ENCODE assay signal across 19 cellular contexts in genomic region chr14:99513946-99514551, GRCh38. TPM values are rescaled to one million over a fixed set of nuclear protein-coding genes. Genes with fewer than 3 reads are reported as not detected.
DNase-seq lines count a peak whose midpoint lies in the region; ATAC-seq and TF ChIP-seq lines count a peak whose summit lies in the region.
"Had no signal": no experiment of that assay in that cellular context is flagged by ENCODE, and none has a peak within 500 bp of the region (broad histone marks: within the 10 kb centered on the region; RNA-seq: fewer than 3 reads in every experiment).

No MANE protein-coding gene starts in this region.

- H3K9me3 Mint-ChIP-seq in activated B cell treated with CpG ODN at 0.5 μM for 24 hours = no peaks in the 10 kb centered on the region
- H3K9me3 Mint-ChIP-seq in naive thymus-derived CD4-positive, alpha-beta T cell = no peaks in the 10 kb centered on the region
- H3K9me3 Mint-ChIP-seq: activated CD4-positive, alpha-beta T cell treated with anti-CD3 and anti-CD28 coated beads, Interleukin-2, amount 10 ng/mL, durations not matched to agents 7 days and 5 days had no signal

- no peak overlapping the region for H3K4me3 Mint-ChIP-seq in activated B cell treated with CpG ODN at 0.5 μM for 24 hours
- no peak overlapping the region for H3K4me3 Mint-ChIP-seq in naive thymus-derived CD4-positive, alpha-beta T cell
- H3K4me3 Mint-ChIP-seq: activated CD4-positive, alpha-beta T cell treated with anti-CD3 and anti-CD28 coated beads, Interleukin-2, amount 10 ng/mL, durations not matched to agents 7 days and 5 days had no signal

- H3K27me3 ChIP-seq in heart left ventricle (no peaks in the 10 kb centered on the region), upper lobe of left lung (no peaks in the 10 kb centered on the region)
- H3K27me3 ChIP-seq in naive thymus-derived CD4-positive, alpha-beta T cell (ENCODE audit: control insufficient read depth in 2 of 2, insufficient read depth in 2 of 2, low read length in 2 of 2) = no peaks in the 10 kb centered on the region
- H3K27me3 ChIP-seq: right atrium auricular region had no signal

- TF ChIP-seq POLR2A in heart left ventricle (IDR thresholded peaks at IDR 0.05) = no peak
- TF ChIP-seq POLR2A in upper lobe of left lung (IDR thresholded peaks at IDR 0.05) = no peak
- TF ChIP-seq POLR2A in GM18505 (IDR thresholded peaks at IDR 0.05; ENCODE audit: borderline replicate concordance, extremely low read depth, insufficient read depth, insufficient read length) = no peak

- H3K27me3 Mint-ChIP-seq in activated B cell treated with CpG ODN at 0.5 μM for 24 hours = no peaks in the 10 kb centered on the region
- no peaks in the 10 kb centered on the region for H3K27me3 Mint-ChIP-seq in naive thymus-derived CD4-positive, alpha-beta T cell
- H3K27me3 Mint-ChIP-seq: activated CD4-positive, alpha-beta T cell treated with anti-CD3 and anti-CD28 coated beads, Interleukin-2, amount 10 ng/mL, durations not matched to agents 7 days and 5 days had no signal

- WGBS in heart left ventricle, 4 donors = 71 to 85% (median 81%) methylated on average over 12 to 13 of the region's 13 CpGs
- 81 to 85% methylated on average over 9 to 12 of the region's 13 CpGs for WGBS in upper lobe of left lung, 2 donors

- H3K27ac Mint-ChIP-seq in activated B cell treated with CpG ODN at 0.5 μM for 24 hours = peak overlapping the region; percentile 9
- peak overlapping the region in 1 of 9 donors; percentile 32 for H3K27ac Mint-ChIP-seq in naive thymus-derived CD4-positive, alpha-beta T cell
- H3K27ac Mint-ChIP-seq: activated CD4-positive, alpha-beta T cell treated with anti-CD3 and anti-CD28 coated beads, Interleukin-2, amount 10 ng/mL, durations not matched to agents 7 days and 5 days had no signal

- H3K27ac ChIP-seq in heart left ventricle = no peak overlapping the region
- H3K27ac ChIP-seq in naive thymus-derived CD4-positive, alpha-beta T cell (ENCODE audit: low read depth, low read length) = no peak overlapping the region
- no peak overlapping the region for H3K27ac ChIP-seq in upper lobe of left lung
- H3K27ac ChIP-seq: right atrium auricular region had no signal

- no peak for TF ChIP-seq EP300 in upper lobe of left lung (IDR thresholded peaks at IDR 0.05)

- no peaks in the 10 kb centered on the region for H3K9me3 ChIP-seq in heart left ventricle
- H3K9me3 ChIP-seq in naive thymus-derived CD4-positive, alpha-beta T cell (ENCODE audit: control insufficient read depth in 2 of 3, low read length in 3 of 3) = no peaks in the 10 kb centered on the region
- no peaks in the 10 kb centered on the region for H3K9me3 ChIP-seq in upper lobe of left lung
- H3K9me3 ChIP-seq: right atrium auricular region had no signal

- DNase-seq in heart left ventricle (peak in 4 of 5 donors; percentile 17 to 44 (median 20)), Right ventricle myocardium inferior (ENCODE audit: missing footprints) (no peak), activated B cell treated with CpG ODN at 0.5 μM for 24 hours (no peak), upper lobe of left lung (peak; percentile 20 to 70), middle frontal gyrus (ENCODE audit: extremely low spot score, low spot score) (no peak), NCI-H1417 (lab: John Stamatoyannopoulos, UW) (no peak)
- peak in 1 of 9 donors; percentile 15 for DNase-seq in naive thymus-derived CD4-positive, alpha-beta T cell
- DNase-seq: activated CD4-positive, alpha-beta T cell treated with anti-CD3 and anti-CD28 coated beads, Interleukin-2, amount 10 ng/mL, durations not matched to agents 7 days and 5 days; amniotic stem cell; Calu3; caudate nucleus; mesendoderm; NCI-H1048; NCI-H748 treated with DMSO at 0.1 percent for 48 hours; PC-3; stimulated activated CD4-positive, alpha-beta T cell treated with anti-CD3 and anti-CD28 coated beads, Interleukin-2, amount 100 ng/mL, for 24 hours had no signal

- peaks cover 0 to 20% (median 8%) of the 10 kb centered on the region in 12 donors for H3K4me1 ChIP-seq in heart left ventricle
- no peaks in the 10 kb centered on the region for H3K4me1 ChIP-seq in naive thymus-derived CD4-positive, alpha-beta T cell (ENCODE audit: control insufficient read depth in 2 of 2, insufficient read depth in 2 of 2, low read length in 2 of 2)
- peaks cover 0 to 9% (median 8%) of the 10 kb centered on the region in 4 donors for H3K4me1 ChIP-seq in upper lobe of left lung

- H3K36me3 ChIP-seq in heart left ventricle = peaks cover 0 to 55% (median 35%) of the 10 kb centered on the region in 9 donors
- H3K36me3 ChIP-seq in naive thymus-derived CD4-positive, alpha-beta T cell (ENCODE audit: control insufficient read depth in 2 of 3, insufficient read depth in 3 of 3, low read length in 3 of 3) = peaks cover 0 to 55% (median 0%) of the 10 kb centered on the region in 3 experiments
- peaks cover 6 to 68% (median 36%) of the 10 kb centered on the region in 4 donors for H3K36me3 ChIP-seq in upper lobe of left lung

- no peaks in the 10 kb centered on the region for H3K4me1 Mint-ChIP-seq in activated B cell treated with CpG ODN at 0.5 μM for 24 hours
- H3K4me1 Mint-ChIP-seq in naive thymus-derived CD4-positive, alpha-beta T cell = no peaks in the 10 kb centered on the region
- H3K4me1 Mint-ChIP-seq: activated CD4-positive, alpha-beta T cell treated with anti-CD3 and anti-CD28 coated beads, Interleukin-2, amount 10 ng/mL, durations not matched to agents 7 days and 5 days had no signal

- peaks cover 30% of the 10 kb centered on the region for H3K36me3 Mint-ChIP-seq in activated B cell treated with CpG ODN at 0.5 μM for 24 hours (ENCODE audit: low read depth)
- H3K36me3 Mint-ChIP-seq in naive thymus-derived CD4-positive, alpha-beta T cell = peaks cover 0 to 6% (median 0%) of the 10 kb centered on the region in 5 donors

- TF ChIP-seq CTCF in heart left ventricle (IDR thresholded peaks at IDR 0.05) (no peak), activated B cell treated with CpG ODN at 0.5 μM for 24 hours (IDR thresholded peaks at IDR 0.05) (no peak), upper lobe of left lung (IDR thresholded peaks at IDR 0.05) (no peak)

- ATAC-seq in heart left ventricle (no peak), Right ventricle myocardium inferior (no peak), activated B cell treated with CpG ODN at 0.5 μM for 24 hours (ENCODE audit: low read depth) (no peak), upper lobe of left lung (ENCODE audit: low FRiP score in 2 of 2) (no peak), GM18505 (IDR thresholded peaks at IDR 0.05; ENCODE audit: unreplicated experiment) (no peak)
- ATAC-seq in naive thymus-derived CD4-positive, alpha-beta T cell = peak; percentile 3
- ATAC-seq: K562, PC-3 had no signal

- no peak overlapping the region for H3K4me3 ChIP-seq in heart left ventricle
- H3K4me3 ChIP-seq in naive thymus-derived CD4-positive, alpha-beta T cell (ENCODE audit: low read length) = no peak overlapping the region
- no peak overlapping the region for H3K4me3 ChIP-seq in upper lobe of left lung
- H3K4me3 ChIP-seq: K562, right atrium auricular region had no signal

- POLR2A ChIA-PET in activated B cell treated with CpG ODN at 0.5 μM for 24 hours (lab: Charles Lee) = no interaction called here
- POLR2A ChIA-PET in naive thymus-derived CD4-positive, alpha-beta T cell (lab: Charles Lee) = no interaction called here

- CTCF ChIA-PET in activated B cell treated with CpG ODN at 0.5 μM for 24 hours (lab: Charles Lee) = no interaction called here
- CTCF ChIA-PET in naive thymus-derived CD4-positive, alpha-beta T cell (lab: Charles Lee) = interaction anchor here (0.7 kb wide), 1 partner anchor 33 kb away, joined by 3 read pairs; no protein-coding TSS in a partner anchor

- intact Hi-C loops in heart left ventricle (cut with DNase I) (loop anchor here in 1 of 10 donors (10.0 kb wide), 1 partner anchor 371 kb away; no protein-coding TSS in a partner anchor), Right ventricle myocardium inferior (cut with DNase I) (no loop called here), activated B cell treated with CpG ODN at 0.5 μM for 24 hours (cut with micrococcal nuclease) (no loop called here)
- intact Hi-C loops in naive thymus-derived CD4-positive, alpha-beta T cell (cut with micrococcal nuclease) = no loop called here

RNA-seq across cellular contexts. Expression of gene CCNK, which starts 32.8 kb away (rescaled TPM):
- total RNA-seq in heart left ventricle = 10 to 100 TPM; 11.8 to 35.3 (median 30.2) TPM
- 10 to 100 TPM in 1 of 2 donors, 1 to 10 TPM in 1; 9.1 to 20.6 TPM for polyA plus RNA-seq in heart left ventricle
- 29.2 TPM for total RNA-seq in Right ventricle myocardium inferior
- total RNA-seq in activated B cell treated with CpG ODN at 0.5 μM for 24 hours = 76.7 and 79.2 TPM in 2 replicates
- total RNA-seq in naive thymus-derived CD4-positive, alpha-beta T cell = 100 to 1,000 TPM in 2 of 5 experiments, 10 to 100 TPM in 3; 68.4 to 139 (median 81.9) TPM
- 10 to 100 TPM; 16.5 to 19.8 TPM for polyA plus RNA-seq in naive thymus-derived CD4-positive, alpha-beta T cell
- 10 to 100 TPM; 29.8 to 51.1 (median 44.0) TPM for total RNA-seq in upper lobe of left lung

RNA-seq across cellular contexts. Expression of gene SETD3, which starts 33.4 kb away (rescaled TPM):
- total RNA-seq in heart left ventricle (100 to 1,000 TPM in 4 of 9 donors, 10 to 100 TPM in 5; 80.1 to 130 (median 99.4) TPM), Right ventricle myocardium inferior (97.2 TPM), activated B cell treated with CpG ODN at 0.5 μM for 24 hours (31.9 and 33.2 TPM in 2 replicates), upper lobe of left lung (10 to 100 TPM; 59.7 to 99.2 (median 77.6) TPM)
- 10 to 100 TPM; 49.7 to 81.7 TPM for polyA plus RNA-seq in heart left ventricle
- total RNA-seq in naive thymus-derived CD4-positive, alpha-beta T cell = 10 to 100 TPM; 42.7 to 59.4 (median 53.5) TPM
- polyA plus RNA-seq in naive thymus-derived CD4-positive, alpha-beta T cell = 10 to 100 TPM; 32.2 to 47.4 TPM

Comparison
In these comparisons a context has a peak if more than half of its experiments do, and no peak if none do; other contexts are left out.
1. DNase-seq: peak in heart left ventricle (4 of 5) and upper lobe of left lung (2 of 2); none in Right ventricle myocardium inferior (single experiment), activated B cell treated with CpG ODN at 0.5 μM for 24 hours (single experiment), middle frontal gyrus (single experiment) and NCI-H1417 (0 of 3).